ENCODE assay signal across 7 cellular contexts in genomic region chr9:121286973-121287721, GRCh38. TPM values are rescaled to one million over a fixed set of nuclear protein-coding genes. Genes with fewer than 3 reads are reported as not detected.
A peak's percentile ranks its signal among the peaks of the same experiment; 100 is the strongest.
DNase-seq lines count a peak whose midpoint lies in the region; ATAC-seq and FAIRE-seq lines count a peak whose summit lies in the region.

No MANE protein-coding gene starts in this region.

- DNase-seq in MV-4-11 (lab: John Stamatoyannopoulos, UW), result peak; percentile 71
- peak; percentile 88 for DNase-seq in left cardiac atrium
- peak in 7 of 10 donors; percentile 55 to 96 (median 72) for DNase-seq in posterior cingulate gyrus
- DNase-seq in GM19238 (ENCODE audit: insufficient read length, low spot score), result no peak
- no peak for DNase-seq in central memory CD4-positive, alpha-beta T cell

- intact Hi-C loops in left cardiac atrium (cut with DNase I), result loop anchor here in 1 of 2 donors (2.0 to 5.0 kb wide), 2 partner anchors 35 to 82 kb away; no protein-coding TSS in a partner anchor
- intact Hi-C loops in posterior cingulate gyrus (cut with DNase I), result no loop called here

- peak overlapping the region; percentile 98 for H3K27ac ChIP-seq in adipose tissue (ENCODE audit: low read depth, low read length)

- peak; percentile 89 for FAIRE-seq in G401.6 (lab: Jason Lieb, UNC)

- ATAC-seq in left cardiac atrium, result peak; percentile 74 to 75

- 10 to 50% (median 12%) methylated on average over 13 of the region's 13 CpGs for WGBS in adipose tissue, 3 donors

RNA-seq across cellular contexts. Expression of gene GSN, which starts 19.2 kb away (rescaled TPM):
- polyA plus RNA-seq in adipose tissue, result 1,000 to 10,000 TPM in 2 of 3 donors, 100 to 1,000 TPM in 1; 183 to 2,232 (median 1,519) TPM
- 1,000 to 10,000 TPM in 1 of 2 donors, 100 to 1,000 TPM in 1; 881 to 1,287 TPM for total RNA-seq in left cardiac atrium

Comparison
In these comparisons a context has a peak if more than half of its experiments do, and no peak if none do; other contexts are left out.
1. DNase-seq: peak in MV-4-11 (single experiment), left cardiac atrium (single experiment) and posterior cingulate gyrus (7 of 10); none in GM19238 (single experiment) and central memory CD4-positive, alpha-beta T cell (single experiment).